In the genomic region with DNA sequence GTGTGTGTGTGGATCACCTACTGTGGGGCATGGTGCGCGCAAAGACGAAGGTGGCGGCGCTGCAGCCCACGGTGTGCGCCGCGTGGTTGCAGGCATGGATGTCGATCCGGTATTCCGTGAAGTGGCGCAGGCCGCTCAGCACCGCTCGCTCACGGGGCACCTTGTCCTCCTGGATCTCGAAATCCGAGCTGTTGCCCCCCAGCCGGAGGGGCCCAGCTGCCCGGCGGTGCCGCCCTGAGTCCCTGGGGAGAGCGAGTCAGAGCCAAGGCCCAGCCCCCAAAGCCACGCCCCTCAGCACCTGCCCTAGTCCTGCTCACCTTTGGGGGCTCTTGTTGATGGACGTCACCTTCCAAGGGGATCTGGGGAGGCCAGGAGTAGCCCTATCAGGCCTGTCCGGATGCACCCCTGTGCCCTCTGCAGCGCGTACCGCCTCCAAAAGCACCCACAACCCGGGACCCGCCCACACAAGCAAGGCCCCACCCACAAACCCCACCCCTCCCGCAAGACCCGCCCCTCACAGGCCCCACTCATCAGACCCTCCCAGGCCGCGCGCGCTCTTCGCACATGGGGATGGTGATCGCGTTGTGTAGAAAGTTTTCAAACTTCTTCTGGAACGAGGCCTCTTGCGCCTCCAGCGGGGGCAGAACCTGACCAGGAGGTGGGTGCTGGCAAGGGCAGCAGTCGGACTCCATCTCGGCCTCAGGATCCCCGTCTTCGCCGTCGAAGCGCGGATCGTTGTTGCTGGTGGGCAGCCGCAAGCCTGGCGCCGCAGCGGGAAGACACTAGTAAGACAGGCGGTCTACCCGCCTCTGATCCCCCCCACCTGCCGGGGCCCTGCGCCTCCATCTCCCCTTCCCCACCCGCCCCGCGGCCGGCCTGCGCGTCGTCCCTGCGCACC, we compare ENCODE assay signal across 1 cellular context.
TF ChIP-seq lines count a peak whose summit lies in the region.

No MANE protein-coding gene starts in this region.

TF ChIP-seq in WTC11, 78 proteins besides CTCF, POLR2A, EP300 and RAD21:
- no peak for TF ChIP-seq RELA (CRISPR knock-in tag; IDR thresholded peaks at IDR 0.05; ENCODE audit: borderline replicate concordance)
- TF ChIP-seq, protein P1, sequence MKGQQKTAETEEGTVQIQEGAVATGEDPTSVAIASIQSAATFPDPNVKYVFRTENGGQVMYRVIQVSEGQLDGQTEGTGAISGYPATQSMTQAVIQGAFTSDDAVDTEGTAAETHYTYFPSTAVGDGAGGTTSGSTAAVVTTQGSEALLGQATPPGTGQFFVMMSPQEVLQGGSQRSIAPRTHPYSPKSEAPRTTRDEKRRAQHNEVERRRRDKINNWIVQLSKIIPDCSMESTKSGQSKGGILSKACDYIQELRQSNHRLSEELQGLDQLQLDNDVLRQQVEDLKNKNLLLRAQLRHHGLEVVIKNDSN (CRISPR knock-in tag; IDR thresholded peaks at IDR 0.05) = 0 out of 2 replicates have a peak, but pooled peaks have one; percentile 14
- peak; percentile 32; the same call in 1 of the 2 replicates for TF ChIP-seq SP1 (CRISPR knock-in tag; conservative IDR thresholded peaks at IDR 0.05)
- TF ChIP-seq ZNF416 (CRISPR knock-in tag; IDR thresholded peaks at IDR 0.05) = no peak
- TF ChIP-seq TP53 (CRISPR knock-in tag; IDR thresholded peaks at IDR 0.05) = 0 out of 2 replicates have a peak, but pooled peaks have one; percentile 28
- TF ChIP-seq MLX (CRISPR knock-in tag; IDR thresholded peaks at IDR 0.05) = no peak
